In the genomic region with DNA sequence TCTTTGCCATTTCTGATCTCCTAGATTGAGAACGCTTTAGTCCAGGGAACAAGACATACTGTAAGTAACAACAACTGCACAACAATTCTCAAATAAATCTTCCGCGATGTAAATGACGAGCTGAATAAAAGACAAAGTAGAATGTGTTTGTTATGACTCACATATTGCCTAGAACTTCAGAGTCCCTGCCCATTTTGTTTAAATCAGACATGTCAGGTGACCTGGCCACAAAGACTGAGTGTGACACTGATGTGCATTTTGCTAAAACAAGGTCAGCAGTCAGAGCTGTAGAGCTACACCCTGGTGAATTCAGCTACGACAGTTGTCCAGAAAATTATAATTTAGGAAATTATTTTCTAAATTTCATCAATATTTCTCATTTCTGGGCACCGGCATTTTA, we compare ENCODE assay signal across 9 cellular contexts.
DNase-seq lines count a peak whose midpoint lies in the region; ATAC-seq, FAIRE-seq and TF ChIP-seq lines count a peak whose summit lies in the region.
"Had no signal": no experiment of that assay in that cellular context is flagged by ENCODE, and none has a peak within 500 bp of the region (broad histone marks: within the 10 kb centered on the region; RNA-seq: fewer than 3 reads in every experiment).

No MANE protein-coding gene starts in this region.

- TF ChIP-seq CTCF in astrocyte (IDR thresholded peaks at IDR 0.05; ENCODE audit: insufficient read depth, low read depth, low read length) (no peak), osteocyte (IDR thresholded peaks at IDR 0.05) (no peak), GM20000 (IDR thresholded peaks at IDR 0.05; ENCODE audit: extremely low read depth, missing control alignments) (no peak)

- H3K36me3 Mint-ChIP-seq in astrocyte (ENCODE audit: low read depth, unreplicated experiment) (no peaks in the 10 kb centered on the region), osteocyte (ENCODE audit: unreplicated experiment) (no peaks in the 10 kb centered on the region)

- H3K79me2 ChIP-seq in astrocyte (ENCODE audit: insufficient read depth, low read length) = no peaks in the 10 kb centered on the region

- ATAC-seq in GM18868 (IDR thresholded peaks at IDR 0.05; ENCODE audit: unreplicated experiment) (peak; percentile 75), GM19463 (IDR thresholded peaks at IDR 0.05; ENCODE audit: unreplicated experiment) (no peak)

- peaks cover 24% of the 10 kb centered on the region for H3K4me1 Mint-ChIP-seq in astrocyte (ENCODE audit: low read depth, unreplicated experiment)
- H3K4me1 Mint-ChIP-seq in osteocyte (ENCODE audit: unreplicated experiment) = peaks cover 40% of the 10 kb centered on the region

- peaks cover 21% of the 10 kb centered on the region for H3K4me1 ChIP-seq in astrocyte (ENCODE audit: insufficient read depth, low read length)

- H3K27me3 ChIP-seq in astrocyte (ENCODE audit: insufficient read depth, low read length) = no peaks in the 10 kb centered on the region

- H3K4me3 Mint-ChIP-seq in astrocyte (ENCODE audit: unreplicated experiment) (no peak overlapping the region), osteocyte (ENCODE audit: unreplicated experiment) (no peak overlapping the region)

- no peak for FAIRE-seq in astrocyte (lab: Jason Lieb, UNC)

- no peak overlapping the region for H3K27ac ChIP-seq in astrocyte (ENCODE audit: low read depth, low read length)

- H3K36me3 ChIP-seq in astrocyte (ENCODE audit: insufficient read depth, low read length) = no peaks in the 10 kb centered on the region

- DNase-seq in OCI-M1 (lab: John Stamatoyannopoulos, UW) = peak; percentile 60
- peak; percentile 42 for DNase-seq in astrocyte (ENCODE audit: low read depth)
- DNase-seq in osteocyte (ENCODE audit: extremely low spot score, unreplicated experiment) = no peak
- DNase-seq in GM20000 (ENCODE audit: low spot score) = no peak
- DNase-seq in nucleus accumbens (lab: John Stamatoyannopoulos, UW) = no peak
- DNase-seq in midbrain (lab: John Stamatoyannopoulos, UW) = no peak
- DNase-seq: NK-92 treated with Interleukin-12 subunit alpha and Interleukin-12 subunit beta, amount 100 ng/mL, for 24 hours had no signal

- H3K9ac ChIP-seq in astrocyte (ENCODE audit: low read length) = peak overlapping the region; percentile 9

- H3K27ac Mint-ChIP-seq in astrocyte (ENCODE audit: unreplicated experiment) = no peak overlapping the region
- H3K27ac Mint-ChIP-seq in osteocyte (ENCODE audit: unreplicated experiment) = peak overlapping the region; percentile 78

- H3K9me3 Mint-ChIP-seq in astrocyte (ENCODE audit: unreplicated experiment) = peaks cover 2% of the 10 kb centered on the region
- no peaks in the 10 kb centered on the region for H3K9me3 Mint-ChIP-seq in osteocyte (ENCODE audit: unreplicated experiment)

- peak overlapping the region; percentile 18 for H3K4me2 ChIP-seq in astrocyte (ENCODE audit: low read length)

- no peak overlapping the region for H3K4me3 ChIP-seq in astrocyte (ENCODE audit: insufficient read depth, low read depth, low read length)

- peak overlapping the region; percentile 46 for H2AFZ ChIP-seq in astrocyte (ENCODE audit: low read depth, low read length)

- H3K27me3 Mint-ChIP-seq in astrocyte (ENCODE audit: low read depth, unreplicated experiment) (no peaks in the 10 kb centered on the region), osteocyte (ENCODE audit: unreplicated experiment) (no peaks in the 10 kb centered on the region)

- no peaks in the 10 kb centered on the region for H3K9me3 ChIP-seq in astrocyte (ENCODE audit: insufficient read depth, low read depth, low read length)

- no peaks in the 10 kb centered on the region for H4K20me1 ChIP-seq in astrocyte (ENCODE audit: insufficient read depth, low read length)

Comparison
In these comparisons a context has a peak if more than half of its experiments do, and no peak if none do; other contexts are left out.
1. DNase-seq: peak in OCI-M1 (single experiment) and astrocyte (single experiment); none in osteocyte (single experiment), GM20000 (single experiment), nucleus accumbens (0 of 56) and midbrain (single experiment).